In genomic region chr14:25041898-25042297, GRCh38 we compare ENCODE assay signal across 20 cellular contexts. TPM values are rescaled to one million over a fixed set of nuclear protein-coding genes. Genes with fewer than 3 reads are reported as not detected.
DNase-seq lines count a peak whose midpoint lies in the region; ATAC-seq, FAIRE-seq and TF ChIP-seq lines count a peak whose summit lies in the region.
"Had no signal": no experiment of that assay in that cellular context is flagged by ENCODE, and none has a peak within 500 bp of the region (broad histone marks: within the 10 kb centered on the region; RNA-seq: fewer than 3 reads in every experiment).

No MANE protein-coding gene starts in this region.

- TF ChIP-seq RAD21 in HepG2 (CRISPR knock-in tag; IDR thresholded peaks at IDR 0.05): no peak

- TF ChIP-seq EP300 in HepG2 (IDR thresholded peaks at IDR 0.05; ENCODE audit: low read depth in 2 of 2, low read length in 2 of 2) (no peak), HepG2 (CRISPR knock-in tag; IDR thresholded peaks at IDR 0.05; ENCODE audit: borderline replicate concordance) (no peak)

- FAIRE-seq in HepG2 (lab: Jason Lieb, UNC): no peak
- FAIRE-seq: GM12892, kidney had no signal

- in situ Hi-C loops in HepG2 (cut with HindIII; ENCODE audit: extremely low pct_ligation_motif_present, low pct_unique_long_range_greater_than_20kb): loop anchor here (5.0 kb wide), 2 partner anchors 235 to 305 kb away; no protein-coding TSS in a partner anchor

- no peak for TF ChIP-seq CTCF in HepG2 (CRISPR knock-in tag; IDR thresholded peaks at IDR 0.05)

- BruUV-seq in HepG2 (replicated peaks; lab: Mats Ljungman, UMichigan): no TSS peak

- TF ChIP-seq POLR2A in HepG2 (IDR thresholded peaks at IDR 0.05; ENCODE audit: insufficient read depth in 1 of 2, low read depth in 2 of 2, low read length in 2 of 2): no peak

- H3K4me3 ChIP-seq in HepG2 (replicated peaks in 1 of 3; ENCODE audit: insufficient read depth in 1 of 3, low read depth in 2 of 3, low read length in 3 of 3): no peak overlapping the region

- no peak overlapping the region for H3K4me2 ChIP-seq in HepG2 (ENCODE audit: low read depth, low read length)

- H4K20me1 ChIP-seq in HepG2 (ENCODE audit: insufficient read depth, low read length): no peaks in the 10 kb centered on the region

- POLR2A ChIA-PET in HepG2 (lab: Yijun Ruan, JAX): no interaction called here

- 82% methylated on average over 2 of the region's 2 CpGs for WGBS in HepG2 (ENCODE audit: low lambda C conversion rate)

- no peaks in the 10 kb centered on the region for H3K27me3 ChIP-seq in HepG2 (ENCODE audit: control insufficient read depth in 1 of 2, insufficient read depth in 2 of 2, low read length in 2 of 2)
- H3K27me3 ChIP-seq: esophagus muscularis mucosa had no signal

- H3K9ac ChIP-seq in HepG2 (ENCODE audit: insufficient read depth, low read depth, low read length): no peak overlapping the region

- no peaks in the 10 kb centered on the region for H3K36me3 ChIP-seq in HepG2 (replicated peaks in 1 of 2; ENCODE audit: control insufficient read depth in 1 of 2, insufficient read depth in 2 of 2, low read length in 2 of 2)
- H3K36me3 ChIP-seq: esophagus muscularis mucosa had no signal

- CTCF ChIA-PET in HepG2 (lab: Yijun Ruan, JAX; ENCODE audit: low intra/inter-chr PET ratio, low total read pairs): interaction anchor here (2.4 kb wide), 1 partner anchor 307 kb away, joined by 13 read pairs; no protein-coding TSS in a partner anchor

- DNase-seq in DMS153 (lab: John Stamatoyannopoulos, UW): peak; percentile 93
- peak; percentile 73 for DNase-seq in NCI-H128 (lab: John Stamatoyannopoulos, UW; ENCODE audit: unreplicated experiment)
- peak; percentile 95 for DNase-seq in NCI-H69 (lab: John Stamatoyannopoulos, UW)
- no peak for DNase-seq in HepG2 (ENCODE audit: low spot score)
- DNase-seq in activated naive CD4-positive, alpha-beta T cell treated with anti-CD3 and anti-CD28 coated beads, Interleukin-2, amount 50 U/mL, for 16 hours: no peak
- DNase-seq in SKM-1 (lab: John Stamatoyannopoulos, UW; ENCODE audit: unreplicated experiment): no peak
- DNase-seq in activated naive CD4-positive, alpha-beta T cell treated with Interleukin-2 at 50 U/mL for 16 hours: no peak
- DNase-seq in GM03348 (ENCODE audit: low spot score): no peak
- DNase-seq: activated CD4-positive, alpha-beta T cell treated with anti-CD3 and anti-CD28 coated beads, Interleukin-2, amount 10 ng/mL, durations not matched to agents 24 days and 14 days; activated T-cell treated with anti-CD3 and anti-CD28 coated beads for 4 hours; CD4-positive, alpha-beta T cell; KBM-7; kidney; NCI-H1930; SIG-M5; T-helper 9 cell; trophoblast cell had no signal

- intact Hi-C loops in HepG2 (cut with micrococcal nuclease; ENCODE audit: unreplicated experiment): no loop called here

- no peak overlapping the region for H2AFZ ChIP-seq in HepG2 (ENCODE audit: low read length)

- peak; percentile 30 for ATAC-seq in HepG2
- ATAC-seq: stimulated activated memory B cell treated with anti-CD40 and anti-IgM and Interleukin-4, amounts not matched to agents 10 μg/mL and 1 μg/mL and 100 μg/mL, for 72 hours had no signal

- H3K9me3 ChIP-seq in HepG2 (ENCODE audit: low read length): no peaks in the 10 kb centered on the region
- H3K9me3 ChIP-seq: esophagus muscularis mucosa had no signal

- no peak overlapping the region for H3K27ac ChIP-seq in HepG2 (ENCODE audit: extremely low read length, insufficient read depth, low read length)

- H3K79me2 ChIP-seq in HepG2 (ENCODE audit: insufficient read depth, low read length): peaks cover 2% of the 10 kb centered on the region

- H3K4me1 ChIP-seq in HepG2 (ENCODE audit: insufficient read depth, low read length): peaks cover 41% of the 10 kb centered on the region

TF ChIP-seq in HepG2, 621 proteins besides CTCF, POLR2A, EP300 and RAD21:
- TF ChIP-seq, protein P1, sequence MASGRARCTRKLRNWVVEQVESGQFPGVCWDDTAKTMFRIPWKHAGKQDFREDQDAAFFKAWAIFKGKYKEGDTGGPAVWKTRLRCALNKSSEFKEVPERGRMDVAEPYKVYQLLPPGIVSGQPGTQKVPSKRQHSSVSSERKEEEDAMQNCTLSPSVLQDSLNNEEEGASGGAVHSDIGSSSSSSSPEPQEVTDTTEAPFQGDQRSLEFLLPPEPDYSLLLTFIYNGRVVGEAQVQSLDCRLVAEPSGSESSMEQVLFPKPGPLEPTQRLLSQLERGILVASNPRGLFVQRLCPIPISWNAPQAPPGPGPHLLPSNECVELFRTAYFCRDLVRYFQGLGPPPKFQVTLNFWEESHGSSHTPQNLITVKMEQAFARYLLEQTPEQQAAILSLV (CRISPR knock-in tag; IDR thresholded peaks at IDR 0.05; ENCODE audit: borderline replicate concordance): no peak
- TF ChIP-seq KAT2B (IDR thresholded peaks at IDR 0.05; ENCODE audit: borderline replicate concordance, low read depth, low read length) (no peak), ZNF503 (CRISPR knock-in tag; IDR thresholded peaks at IDR 0.05) (no peak), ZNF788 (CRISPR knock-in tag; IDR thresholded peaks at IDR 0.05; ENCODE audit: borderline replicate concordance) (no peak), STAG1 (CRISPR knock-in tag; IDR thresholded peaks at IDR 0.05) (0 out of 2 replicates have a peak, but pooled peaks have one; percentile 1), FOXA3 (CRISPR knock-in tag; IDR thresholded peaks at IDR 0.05) (peak; percentile 3; the same call in 1 of the 2 replicates)

RNA-seq across cellular contexts. Expression of gene STXBP6, which starts 8.0 kb away (rescaled TPM):
- 35.3 and 43.2 TPM in 2 replicates for total RNA-seq in HepG2 (2016; rRNA removed; fragmentation: Illumina TruSeq; extraction: Trizol)
- 21.2 TPM in 2 replicates for total RNA-seq in HepG2 (2016; cell fraction: cytosol; rRNA removed; fragmentation: Illumina TruSeq; extraction: Trizol; ENCODE audit: low read depth)
- 31.7 and 46.6 TPM in 2 replicates for total RNA-seq in HepG2 (2016; cell fraction: insoluble cytoplasmic fraction; rRNA removed; fragmentation: Illumina TruSeq; extraction: Trizol)
- 28.9 and 30.6 TPM in 2 replicates for total RNA-seq in HepG2 (2016; cell fraction: membrane; rRNA removed; fragmentation: Illumina TruSeq; extraction: Trizol)
- total RNA-seq in HepG2 (2016; cell fraction: nucleus; rRNA removed; fragmentation: Illumina TruSeq; extraction: Trizol): 26.2 and 27.2 TPM in 2 replicates
- polyA plus RNA-seq in HepG2 (2011; rRNA removed): 32.3 and 42.8 TPM in 2 replicates
- polyA plus RNA-seq in HepG2 (2011; cell fraction: cytosol; rRNA removed): 26.8 and 33.4 TPM in 2 replicates
- polyA plus RNA-seq in HepG2 (2011; cell fraction: nucleus; rRNA removed): 10.0 and 11.5 TPM in 2 replicates
- 25.5 and 27.7 TPM in 2 replicates for polyA plus RNA-seq in HepG2 (2012)
- polyA plus RNA-seq in HepG2 (2016; cell fraction: cytosol; fragmentation: Illumina TruSeq; extraction: Trizol; ENCODE audit: low read depth): 19.0 and 23.1 TPM in 2 replicates
- polyA plus RNA-seq in HepG2 (2016; cell fraction: insoluble cytoplasmic fraction; fragmentation: Illumina TruSeq; extraction: Trizol; ENCODE audit: low read depth): 51.3 and 53.4 TPM in 2 replicates
- 25.8 and 28.4 TPM in 2 replicates for polyA plus RNA-seq in HepG2 (2016; cell fraction: membrane; fragmentation: Illumina TruSeq; extraction: Trizol; ENCODE audit: low read depth)
- 24.0 and 27.2 TPM in 2 replicates for polyA plus RNA-seq in HepG2 (2016; cell fraction: nucleus; fragmentation: Illumina TruSeq; extraction: Trizol; ENCODE audit: insufficient read depth, low read depth)
- 3.0 and 26.4 TPM in 2 replicates for polyA minus RNA-seq in HepG2 (2011; rRNA and poly(A)+ RNA removed; ENCODE audit: low replicate concordance)
- polyA minus RNA-seq in HepG2 (2011; cell fraction: cytosol; rRNA and poly(A)+ RNA removed): 19.6 and 20.8 TPM in 2 replicates
- polyA minus RNA-seq in HepG2 (2011; cell fraction: nucleus; rRNA and poly(A)+ RNA removed): 53.4 and 53.6 TPM in 2 replicates
- total RNA-seq: activated CD4-positive, alpha-beta T cell treated with anti-CD3 and anti-CD28 coated beads, Interleukin-2, amount 10 ng/mL, durations not matched to agents 24 days and 14 days; CD4-positive, alpha-beta T cell had no signal

Comparison
In these comparisons a context has a peak if more than half of its experiments do, and no peak if none do; other contexts are left out.
1. DNase-seq: peak in DMS153 (single experiment), NCI-H128 (single experiment) and NCI-H69 (single experiment); none in HepG2 (single experiment), activated naive CD4-positive, alpha-beta T cell treated with anti-CD3 and anti-CD28 coated beads, Interleukin-2, amount 50 U/mL, for 16 hours (single experiment), SKM-1 (single experiment), activated naive CD4-positive, alpha-beta T cell treated with Interleukin-2 at 50 U/mL for 16 hours (single experiment) and GM03348 (single experiment).